Comparison of ENCODE assay signal across 1 cellular context in the genomic region with DNA sequence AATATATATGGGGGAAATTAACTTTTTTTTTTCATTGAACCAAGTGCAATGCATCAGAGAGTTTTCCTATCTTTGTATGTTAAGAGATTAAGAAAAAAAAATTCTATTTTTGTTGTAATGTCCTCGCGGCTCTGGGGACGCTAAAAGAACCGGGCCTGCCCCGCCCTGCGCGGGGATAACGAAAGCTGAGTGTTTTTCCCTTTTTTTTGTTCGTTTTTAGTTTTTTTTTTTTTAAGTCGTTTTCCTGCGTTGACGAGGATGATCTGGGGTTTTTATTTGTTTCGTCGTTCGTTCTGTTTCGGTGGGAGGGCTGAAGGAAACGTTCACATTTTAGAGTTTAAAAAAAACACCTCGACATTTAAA.
TF ChIP-seq lines count a peak whose summit lies in the region.

No MANE protein-coding gene starts in this region.

TF ChIP-seq in H1, 55 proteins besides CTCF, POLR2A, EP300 and RAD21:
- TF ChIP-seq, protein P1, sequence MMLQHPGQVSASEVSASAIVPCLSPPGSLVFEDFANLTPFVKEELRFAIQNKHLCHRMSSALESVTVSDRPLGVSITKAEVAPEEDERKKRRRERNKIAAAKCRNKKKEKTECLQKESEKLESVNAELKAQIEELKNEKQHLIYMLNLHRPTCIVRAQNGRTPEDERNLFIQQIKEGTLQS (IDR thresholded peaks at IDR 0.05; ENCODE audit: insufficient read depth, low read depth, low read length) = no peak
- peak; percentile 73 for TF ChIP-seq RNF2 (IDR thresholded peaks at IDR 0.05; ENCODE audit: borderline replicate concordance, low read depth, low read length, missing control alignments, poor library complexity, severe bottlenecking)
TF ChIP-seq in H1: peak in this region for 1.
